Comparison of ENCODE assay signal across 8 cellular contexts in the genomic region with DNA sequence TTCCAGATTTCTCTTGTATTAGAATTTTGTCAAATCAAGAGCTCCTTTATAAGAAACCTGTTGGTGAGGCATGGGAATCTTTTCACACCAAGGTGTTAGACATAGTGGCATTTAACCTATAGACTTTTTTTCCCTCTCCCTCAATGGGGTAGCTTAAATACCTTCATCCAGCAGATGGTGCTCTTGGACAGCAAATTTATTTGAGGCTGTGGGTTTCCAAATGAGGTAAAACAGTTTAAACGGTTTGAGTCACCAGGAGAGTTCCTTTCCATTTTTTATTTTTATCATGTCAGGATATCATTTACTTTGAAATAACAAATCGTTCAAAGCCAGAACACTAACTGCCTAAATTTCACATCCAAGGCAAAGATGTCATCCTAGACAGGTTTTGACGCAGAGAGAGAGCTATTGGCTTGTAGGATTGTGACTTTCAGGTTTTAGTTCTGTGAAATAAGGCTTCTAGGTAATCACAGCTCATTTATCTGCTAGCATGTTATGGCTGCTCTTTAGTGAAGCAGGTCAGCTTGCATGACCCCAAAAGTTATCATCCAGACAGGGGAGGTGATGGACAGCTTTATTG.
A peak's percentile ranks its signal among the peaks of the same experiment; 100 is the strongest.
DNase-seq lines count a peak whose midpoint lies in the region; ATAC-seq and TF ChIP-seq lines count a peak whose summit lies in the region.

No MANE protein-coding gene starts in this region.

- no peaks in the 10 kb centered on the region for H3K27me3 ChIP-seq in psoas muscle (ENCODE audit: insufficient read depth in 3 of 3, low read length in 2 of 3)

- TF ChIP-seq CTCF in WI38 (IDR thresholded peaks at IDR 0.05; ENCODE audit: low read depth, low read length) (peak; percentile 45; the same call in 1 of the 2 replicates), psoas muscle (IDR thresholded peaks at IDR 0.05) (peak; percentile 49)

- peaks cover 0 to 15% of the 10 kb centered on the region in 2 donors for H3K36me3 ChIP-seq in psoas muscle (ENCODE audit: insufficient read depth in 1 of 2, low read depth in 1 of 2)

- H3K4me1 ChIP-seq in psoas muscle = no peaks in the 10 kb centered on the region

- in situ Hi-C loops in Caki2 (cut with HindIII; ENCODE audit: low pct_unique_long_range_greater_than_20kb, low sequenced_read_pairs) = no loop called here

- ATAC-seq in GM18868 (IDR thresholded peaks at IDR 0.05; ENCODE audit: unreplicated experiment) (peak; percentile 70), psoas muscle (peak in 2 of 4 donors; percentile 51 to 63), GM21619 (IDR thresholded peaks at IDR 0.05; ENCODE audit: unreplicated experiment) (no peak)

- DNase-seq in Caki2 (ENCODE audit: low read depth) (peak; percentile 35), NCI-H1417 treated with DMSO at 0.1 percent for 48 hours (lab: John Stamatoyannopoulos, UW) (peak; percentile 11), fibroblast of peridontal ligament (ENCODE audit: extremely low read depth) (peak; percentile 63), psoas muscle (no peak), NK-92 (lab: John Stamatoyannopoulos, UW; ENCODE audit: unreplicated experiment) (no peak)

- WGBS in psoas muscle, 3 donors = 35 to 40% (median 38%) methylated on average over 3 of the region's 3 CpGs

- peaks cover 5% of the 10 kb centered on the region for H3K9me3 ChIP-seq in psoas muscle

- intact Hi-C loops in psoas muscle (cut with DNase I) = no loop called here

- no peak overlapping the region for H3K27ac ChIP-seq in psoas muscle

- H3K4me3 ChIP-seq in WI38 (ENCODE audit: low read depth, low read length) (no peak overlapping the region), psoas muscle (no peak overlapping the region)

Comparison
In these comparisons a context has a peak if more than half of its experiments do, and no peak if none do; other contexts are left out.
1. DNase-seq: peak in Caki2 (single experiment), NCI-H1417 treated with DMSO at 0.1 percent for 48 hours (single experiment) and fibroblast of peridontal ligament (single experiment); none in psoas muscle (0 of 2) and NK-92 (single experiment).